Comparison of ENCODE assay signal across 8 cellular contexts in genomic region chrX:71367396-71367795, GRCh38. TPM values are rescaled to one million over a fixed set of nuclear protein-coding genes. Genes with fewer than 3 reads are reported as not detected.
DNase-seq lines count a peak whose midpoint lies in the region; ATAC-seq and FAIRE-seq lines count a peak whose summit lies in the region.

No MANE protein-coding gene starts in this region.

- peaks cover 8% of the 10 kb centered on the region for H3K36me3 ChIP-seq in iPS-18a (ENCODE audit: control insufficient read depth, low read depth, low read length)

- peak overlapping the region; percentile 92 for H3K9ac ChIP-seq in iPS-18a (ENCODE audit: low read length)

- H3K4me1 ChIP-seq in iPS-18a (ENCODE audit: control insufficient read depth, low read depth, low read length), result no peaks in the 10 kb centered on the region

- DNase-seq in HTR-8/SVneo (ENCODE audit: insufficient read length, low spot score) (no peak), putamen (ENCODE audit: low spot score) (no peak), GM19238 (ENCODE audit: insufficient read length, low spot score) (no peak), mucosa of gallbladder (ENCODE audit: low spot score) (no peak)
- peak; percentile 26 to 43 for DNase-seq in activated T-cell treated with anti-CD3 and anti-CD28 coated beads, Interleukin-2, amount 50 U/mL, for 48 hours
- peak in 1 of 2 donors; percentile 49 for DNase-seq in stimulated activated effector memory CD8-positive, alpha-beta T cell treated with anti-CD3 and anti-CD28 coated beads, Interleukin-12 subunit alpha, Interleukin-12 subunit beta, amount 100 ng/mL, for 72 hours (ENCODE audit: low spot score in 2 of 2)

- peak overlapping the region; percentile 87 for H3K4me3 ChIP-seq in iPS-18a (ENCODE audit: low read length)

- H3K27me3 ChIP-seq in iPS-18a (ENCODE audit: control insufficient read depth, insufficient read depth, low read length), result no peaks in the 10 kb centered on the region

- H3K36me3 Mint-ChIP-seq in stimulated activated effector memory CD8-positive, alpha-beta T cell treated with anti-CD3 and anti-CD28 coated beads, Interleukin-12 subunit alpha, Interleukin-12 subunit beta, amount 100 ng/mL, for 72 hours, result peaks cover 70% of the 10 kb centered on the region

- peaks cover 24% of the 10 kb centered on the region for H3K4me1 Mint-ChIP-seq in stimulated activated effector memory CD8-positive, alpha-beta T cell treated with anti-CD3 and anti-CD28 coated beads, Interleukin-12 subunit alpha, Interleukin-12 subunit beta, amount 100 ng/mL, for 72 hours

- peak overlapping the region; percentile 98 for H3K27ac Mint-ChIP-seq in stimulated activated effector memory CD8-positive, alpha-beta T cell treated with anti-CD3 and anti-CD28 coated beads, Interleukin-12 subunit alpha, Interleukin-12 subunit beta, amount 100 ng/mL, for 72 hours

- H3K4me3 Mint-ChIP-seq in stimulated activated effector memory CD8-positive, alpha-beta T cell treated with anti-CD3 and anti-CD28 coated beads, Interleukin-12 subunit alpha, Interleukin-12 subunit beta, amount 100 ng/mL, for 72 hours, result peak overlapping the region; percentile 92

- H3K9me3 ChIP-seq in iPS-18a (ENCODE audit: control insufficient read depth, low read depth, low read length), result peaks cover 5% of the 10 kb centered on the region

- H3K27ac ChIP-seq in iPS-18a (ENCODE audit: low read length), result no peak overlapping the region

- no peak for ATAC-seq in stimulated activated effector memory CD8-positive, alpha-beta T cell treated with anti-CD3 and anti-CD28 coated beads, Interleukin-12 subunit alpha, Interleukin-12 subunit beta, amount 100 ng/mL, for 72 hours
- no peak for ATAC-seq in HG02852 (IDR thresholded peaks at IDR 0.05; ENCODE audit: unreplicated experiment)

- peak; percentile 23 for FAIRE-seq in HTR-8/SVneo (lab: Jason Lieb, UNC)

- H3K9me3 Mint-ChIP-seq in stimulated activated effector memory CD8-positive, alpha-beta T cell treated with anti-CD3 and anti-CD28 coated beads, Interleukin-12 subunit alpha, Interleukin-12 subunit beta, amount 100 ng/mL, for 72 hours, result no peaks in the 10 kb centered on the region

RNA-seq across cellular contexts. Expression of gene TAF1, which starts 1.2 kb away (rescaled TPM):
- 44.2 TPM for total RNA-seq in mucosa of gallbladder

Comparison
In these comparisons a context has a peak if more than half of its experiments do, and no peak if none do; other contexts are left out.
1. DNase-seq: peak in activated T-cell treated with anti-CD3 and anti-CD28 coated beads, Interleukin-2, amount 50 U/mL, for 48 hours (2 of 2); none in HTR-8/SVneo (single experiment), putamen (single experiment), GM19238 (single experiment) and mucosa of gallbladder (single experiment).